In genomic region chr2:202690321-202690900, GRCh38 we compare ENCODE assay signal across 18 cellular contexts. TPM values are rescaled to one million over a fixed set of nuclear protein-coding genes. Genes with fewer than 3 reads are reported as not detected.
DNase-seq lines count a peak whose midpoint lies in the region; ATAC-seq and TF ChIP-seq lines count a peak whose summit lies in the region.
"Had no signal": no experiment of that assay in that cellular context is flagged by ENCODE, and none has a peak within 500 bp of the region (broad histone marks: within the 10 kb centered on the region; RNA-seq: fewer than 3 reads in every experiment).

No MANE protein-coding gene starts in this region.

- no peaks in the 10 kb centered on the region for H3K36me3 ChIP-seq in CD4-positive, CD25-positive, alpha-beta regulatory T cell (ENCODE audit: control insufficient read depth, insufficient read depth, low read length)
- H3K36me3 ChIP-seq in HCT116 (ENCODE audit: control insufficient read depth in 1 of 2, insufficient read depth in 2 of 2, low read length in 2 of 2): no peaks in the 10 kb centered on the region
- no peaks in the 10 kb centered on the region for H3K36me3 ChIP-seq in brain microvascular endothelial cell (replicated peaks)
- no peaks in the 10 kb centered on the region for H3K36me3 ChIP-seq in mucosa of descending colon (ENCODE audit: low read depth)
- H3K36me3 ChIP-seq: suprapubic skin had no signal

- peak overlapping the region; percentile 4 to 5 (median 5) for H3K27ac Mint-ChIP-seq in CD4-positive, CD25-positive, alpha-beta regulatory T cell

- no peaks in the 10 kb centered on the region for H3K4me1 ChIP-seq in CD4-positive, CD25-positive, alpha-beta regulatory T cell (ENCODE audit: control insufficient read depth, insufficient read depth, low read length, poor library complexity, severe bottlenecking)
- H3K4me1 ChIP-seq in HCT116 (ENCODE audit: control insufficient read depth in 1 of 2, insufficient read depth in 2 of 2, low read length in 2 of 2) (peaks cover 0 to 8% of the 10 kb centered on the region in 2 experiments; a peak in 2 of 4 replicates), mucosa of descending colon (ENCODE audit: low read depth) (no peaks in the 10 kb centered on the region)

- peak in 1 of 2 donors; percentile 28 for ATAC-seq in CD4-positive, CD25-positive, alpha-beta regulatory T cell (ENCODE audit: low read depth in 2 of 2)
- ATAC-seq in HCT116: 0 out of 2 replicates have a peak, but pooled peaks have one; percentile 40
- no peak for ATAC-seq in mucosa of descending colon
- ATAC-seq: body of pancreas, Right ventricle myocardium inferior had no signal

- RAD21 ChIA-PET in HCT116 (lab: Charles Lee; ENCODE audit: low non-redundant PET in 1 of 2, low total read pairs in 2 of 2, uncharacterized antibody in 2 of 2, unreplicated experiment in 2 of 2): no interaction called here

- POLR2A ChIA-PET in HCT116 (lab: Charles Lee): no interaction called here

- H3K36me3 Mint-ChIP-seq in CD4-positive, CD25-positive, alpha-beta regulatory T cell: no peaks in the 10 kb centered on the region

- TF ChIP-seq RAD21 in HCT116 (IDR thresholded peaks at IDR 0.05; ENCODE audit: low read depth): no peak

- DNase-seq in CD4-positive, CD25-positive, alpha-beta regulatory T cell: no peak
- DNase-seq in HCT116 (ENCODE audit: low read depth, low spot score): no peak
- peak; percentile 4 for DNase-seq in brain microvascular endothelial cell
- peak; percentile 5 to 15 for DNase-seq in lung microvascular endothelial cell (ENCODE audit: low read depth in 2 of 2)
- no peak for DNase-seq in mucosa of descending colon
- DNase-seq in SK-N-DZ (ENCODE audit: low spot score): no peak
- no peak for DNase-seq in NCI-H187 (lab: John Stamatoyannopoulos, UW)
- no peak for DNase-seq in stimulated activated CD4-positive, alpha-beta T cell treated with anti-CD3 and anti-CD28 coated beads, Interleukin-1b, Interleukin-23, amount 100 ng/mL, for 48 hours
- DNase-seq: body of pancreas; DMS153; effector CD8-positive, alpha-beta T cell; Karpas-422; NCI-H1436 treated with DMSO at 0.1 percent for 48 hours; NCI-H226; retina had no signal

- no peak overlapping the region for H3K27ac ChIP-seq in CD4-positive, CD25-positive, alpha-beta regulatory T cell (ENCODE audit: insufficient read depth, low read length, poor library complexity, severe bottlenecking)
- H3K27ac ChIP-seq in HCT116 (ENCODE audit: low read depth, low read length): no peak overlapping the region
- H3K27ac ChIP-seq in brain microvascular endothelial cell: peak overlapping the region; percentile 32
- H3K27ac ChIP-seq: body of pancreas, HL-60, suprapubic skin had no signal

- no peak for TF ChIP-seq POLR2A in HCT116 (IDR thresholded peaks at IDR 0.05; ENCODE audit: borderline replicate concordance, extremely low read depth, insufficient read depth, insufficient read length)

- in situ Hi-C loops in brain microvascular endothelial cell (cut with HindIII; ENCODE audit: low pct_ligation_motif_present, low sequenced_read_pairs): no loop called here

- no peaks in the 10 kb centered on the region for H3K79me2 ChIP-seq in HCT116 (ENCODE audit: insufficient read depth, low read length)

- H3K9me3 Mint-ChIP-seq in CD4-positive, CD25-positive, alpha-beta regulatory T cell: no peaks in the 10 kb centered on the region

- BruUV-seq in HCT116 (replicated peaks; lab: Mats Ljungman, UMichigan): no TSS peak

- H3K9ac ChIP-seq in HCT116 (ENCODE audit: low read length): no peak overlapping the region

- CTCF ChIA-PET in HCT116 (lab: Charles Lee): no interaction called here

- H4K20me1 ChIP-seq in HCT116 (ENCODE audit: insufficient read depth): no peaks in the 10 kb centered on the region

- H3K4me1 Mint-ChIP-seq in CD4-positive, CD25-positive, alpha-beta regulatory T cell: peaks cover 6 to 64% (median 30%) of the 10 kb centered on the region in 4 donors

- no peak overlapping the region for H3K4me2 ChIP-seq in HCT116 (ENCODE audit: low read length)

- no peaks in the 10 kb centered on the region for H3K9me3 ChIP-seq in CD4-positive, CD25-positive, alpha-beta regulatory T cell (ENCODE audit: control insufficient read depth in 2 of 2, low read length in 2 of 2)
- no peaks in the 10 kb centered on the region for H3K9me3 ChIP-seq in HCT116 (ENCODE audit: control insufficient read depth in 1 of 2, insufficient read depth in 1 of 2, low read depth in 1 of 2, low read length in 2 of 2)
- H3K9me3 ChIP-seq in mucosa of descending colon: no peaks in the 10 kb centered on the region
- H3K9me3 ChIP-seq: body of pancreas, suprapubic skin had no signal

- H3K4me3 ChIP-seq in CD4-positive, CD25-positive, alpha-beta regulatory T cell (ENCODE audit: low read depth, low read length): no peak overlapping the region
- H3K4me3 ChIP-seq in HCT116 (replicated peaks in 1 of 2; ENCODE audit: low read depth in 1 of 2, low read length in 2 of 2): no peak overlapping the region
- no peak overlapping the region for H3K4me3 ChIP-seq in brain microvascular endothelial cell (ENCODE audit: low read depth, low read length)
- no peak overlapping the region for H3K4me3 ChIP-seq in mucosa of descending colon
- H3K4me3 ChIP-seq: body of pancreas, suprapubic skin had no signal

- H3K27me3 Mint-ChIP-seq in CD4-positive, CD25-positive, alpha-beta regulatory T cell: no peaks in the 10 kb centered on the region

- H2AFZ ChIP-seq in HCT116 (ENCODE audit: low read depth, low read length, poor library complexity, severe bottlenecking): no peak overlapping the region

- intact Hi-C loops in HCT116 (cut with micrococcal nuclease): no loop called here
- intact Hi-C loops in mucosa of descending colon (cut with DNase I, micrococcal nuclease): no loop called here

- H3K27me3 ChIP-seq in CD4-positive, CD25-positive, alpha-beta regulatory T cell (ENCODE audit: control insufficient read depth, insufficient read depth, low read length): no peaks in the 10 kb centered on the region
- H3K27me3 ChIP-seq in HCT116 (ENCODE audit: insufficient read depth, low read length): no peaks in the 10 kb centered on the region
- no peaks in the 10 kb centered on the region for H3K27me3 ChIP-seq in brain microvascular endothelial cell (replicated peaks)
- H3K27me3 ChIP-seq: body of pancreas, suprapubic skin had no signal

- H3K9me2 ChIP-seq in HCT116 (ENCODE audit: insufficient read depth): no peaks in the 10 kb centered on the region

- peak overlapping the region in 2 of 4 donors; percentile 42 to 79 for H3K4me3 Mint-ChIP-seq in CD4-positive, CD25-positive, alpha-beta regulatory T cell

- TF ChIP-seq CTCF in HCT116 (IDR thresholded peaks at IDR 0.05 in 2 of 3, conservative IDR thresholded peaks at IDR 0.05 in 1 of 3; ENCODE audit: borderline replicate concordance in 1 of 3, insufficient read depth in 1 of 3, low read depth in 2 of 3, low read length in 2 of 3): no peak
- TF ChIP-seq CTCF in brain microvascular endothelial cell (IDR thresholded peaks at IDR 0.05; ENCODE audit: low read depth, low read length, missing control alignments): no peak
- TF ChIP-seq CTCF in mucosa of descending colon (IDR thresholded peaks at IDR 0.05): no peak

TF ChIP-seq in HCT116, 20 proteins besides CTCF, POLR2A, EP300 and RAD21 (continues in another document):
- TF ChIP-seq ZNF274 (IDR thresholded peaks at IDR 0.05; ENCODE audit: low read depth, low read length) (no peak), FOSL1 (IDR thresholded peaks at IDR 0.05; ENCODE audit: low read depth) (0 out of 2 replicates have a peak, but pooled peaks have one; percentile 34), YY1 (IDR thresholded peaks at IDR 0.05; ENCODE audit: extremely low read depth, insufficient replicate concordance, low read depth, low read length) (no peak), JUND (IDR thresholded peaks at IDR 0.05) (0 out of 2 replicates have a peak, but pooled peaks have one; percentile 17), TCF7L2 (IDR thresholded peaks at IDR 0.05; ENCODE audit: borderline replicate concordance, extremely low read depth, insufficient read depth, insufficient read length) (no peak), CEBPB (IDR thresholded peaks at IDR 0.05; ENCODE audit: low read depth) (no peak), EZH2phosphoT487 (IDR thresholded peaks at IDR 0.05; ENCODE audit: borderline replicate concordance) (no peak), ZBTB33 (IDR thresholded peaks at IDR 0.05; ENCODE audit: extremely low read depth, insufficient replicate concordance, low read length) (no peak), SRF (IDR thresholded peaks at IDR 0.05; ENCODE audit: low read depth) (no peak)
- TF ChIP-seq, protein P1, sequence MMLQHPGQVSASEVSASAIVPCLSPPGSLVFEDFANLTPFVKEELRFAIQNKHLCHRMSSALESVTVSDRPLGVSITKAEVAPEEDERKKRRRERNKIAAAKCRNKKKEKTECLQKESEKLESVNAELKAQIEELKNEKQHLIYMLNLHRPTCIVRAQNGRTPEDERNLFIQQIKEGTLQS (IDR thresholded peaks at IDR 0.05): no peak

RNA-seq across cellular contexts. Expression of gene FAM117B, which starts 55.6 kb away (rescaled TPM):
- 17.8 TPM for total RNA-seq in CD4-positive, CD25-positive, alpha-beta regulatory T cell
- 10 to 100 TPM in 1 of 4 donors, 1 to 10 TPM in 3; 4.8 to 10.6 (median 7.5) TPM for polyA plus RNA-seq in CD4-positive, CD25-positive, alpha-beta regulatory T cell
- 9.1 TPM for total RNA-seq in HCT116 (2021; ENCODE audit: unreplicated experiment)
- polyA plus RNA-seq in HCT116 (2012): 2.8 and 3.2 TPM in 2 replicates
- 1.8 and 2.0 TPM in 2 replicates for total RNA-seq in lung microvascular endothelial cell
- 10 to 100 TPM; 11.5 to 21.7 (median 15.4) TPM for total RNA-seq in mucosa of descending colon
- 15.5 and 16.4 TPM in 2 replicates for polyA plus RNA-seq in SK-N-DZ (2014; cell fraction: cytosol; rRNA removed)
- 6.6 and 11.3 TPM in 2 replicates for polyA plus RNA-seq in SK-N-DZ (2014; cell fraction: nucleus; rRNA removed)

Comparison
In these comparisons a context has a peak if more than half of its experiments do, and no peak if none do; other contexts are left out.
1. DNase-seq: peak in brain microvascular endothelial cell (single experiment) and lung microvascular endothelial cell (2 of 2); none in CD4-positive, CD25-positive, alpha-beta regulatory T cell (0 of 3), HCT116 (single experiment), mucosa of descending colon (0 of 3), SK-N-DZ (single experiment), NCI-H187 (0 of 2) and stimulated activated CD4-positive, alpha-beta T cell treated with anti-CD3 and anti-CD28 coated beads, Interleukin-1b, Interleukin-23, amount 100 ng/mL, for 48 hours (single experiment).